ENCODE assay signal across 16 cellular contexts in genomic region chr2:96414161-96414713, GRCh38.
"Had no signal": no experiment of that assay in that cellular context is flagged by ENCODE, and none has a peak within 500 bp of the region (broad histone marks: within the 10 kb centered on the region; RNA-seq: fewer than 3 reads in every experiment).

No MANE protein-coding gene starts in this region.

- H3K27me3 Mint-ChIP-seq: activated naive CD8-positive, alpha-beta T cell treated with anti-CD3 and anti-CD28 coated beads, Interleukin-2, amount 50 U/mL, for 24 hours; natural killer cell treated with Interleukin-12 subunit alpha and Interleukin-12 subunit beta and Interleukin-15 and Interleukin-18, amount 100 ng/mL, for 72 hours had no signal

- H3K4me3 Mint-ChIP-seq: activated naive CD8-positive, alpha-beta T cell treated with anti-CD3 and anti-CD28 coated beads, Interleukin-2, amount 50 U/mL, for 24 hours; dendritic cell treated with granulocyte-macrophage colony-stimulating factor and Interleukin-4, amounts not matched to agents 40 ng/mL and 50 ng/mL, for 4 days; natural killer cell treated with Interleukin-12 subunit alpha and Interleukin-12 subunit beta and Interleukin-15 and Interleukin-18, amount 100 ng/mL, for 72 hours; stimulated activated memory B cell treated with anti-CD40 and anti-IgM and Interleukin-4, amounts not matched to agents 10 μg/mL and 1 μg/mL and 100 μg/mL, for 72 hours had no signal

- H3K4me1 Mint-ChIP-seq: activated naive CD8-positive, alpha-beta T cell treated with anti-CD3 and anti-CD28 coated beads, Interleukin-2, amount 50 U/mL, for 24 hours; stimulated activated memory B cell treated with anti-CD40 and anti-IgM and Interleukin-4, amounts not matched to agents 10 μg/mL and 1 μg/mL and 100 μg/mL, for 72 hours had no signal

- H3K27ac Mint-ChIP-seq: activated naive CD8-positive, alpha-beta T cell treated with anti-CD3 and anti-CD28 coated beads, Interleukin-2, amount 50 U/mL, for 24 hours; dendritic cell treated with granulocyte-macrophage colony-stimulating factor and Interleukin-4, amounts not matched to agents 40 ng/mL and 50 ng/mL, for 4 days; natural killer cell treated with Interleukin-12 subunit alpha and Interleukin-12 subunit beta and Interleukin-15 and Interleukin-18, amount 100 ng/mL, for 72 hours; stimulated activated memory B cell treated with anti-CD40 and anti-IgM and Interleukin-4, amounts not matched to agents 10 μg/mL and 1 μg/mL and 100 μg/mL, for 72 hours had no signal

- DNase-seq: activated CD4-positive, alpha-beta T cell treated with anti-CD3 and anti-CD28 coated beads for 1 hour; activated CD4-positive, alpha-beta T cell treated with anti-CD3 and anti-CD28 coated beads, Interleukin-2, amount 50 U/mL, for 4 hours; activated naive CD4-positive, alpha-beta T cell; activated naive CD8-positive, alpha-beta T cell treated with anti-CD3 and anti-CD28 coated beads, Interleukin-2, amount 50 U/mL, for 24 hours; activated T-cell treated with anti-CD3 and anti-CD28 coated beads for 4 hours; aorta; cerebellar nuclear complex; effector memory CD4-positive, alpha-beta T cell; foreskin melanocyte; kidney glomerular epithelial cell; left ventricle myocardium superior; mesenchymal stem cell; tibial artery had no signal

- H3K36me3 ChIP-seq: tibial artery had no signal

- H3K27me3 ChIP-seq: tibial artery had no signal

- ATAC-seq: activated naive CD8-positive, alpha-beta T cell treated with anti-CD3 and anti-CD28 coated beads, Interleukin-2, amount 50 U/mL, for 24 hours; left ventricle myocardium superior; natural killer cell treated with Interleukin-12 subunit alpha and Interleukin-12 subunit beta and Interleukin-15 and Interleukin-18, amount 100 ng/mL, for 72 hours; stimulated activated memory B cell treated with anti-CD40 and anti-IgM and Interleukin-4, amounts not matched to agents 10 μg/mL and 1 μg/mL and 100 μg/mL, for 72 hours had no signal
